In the genomic region with DNA sequence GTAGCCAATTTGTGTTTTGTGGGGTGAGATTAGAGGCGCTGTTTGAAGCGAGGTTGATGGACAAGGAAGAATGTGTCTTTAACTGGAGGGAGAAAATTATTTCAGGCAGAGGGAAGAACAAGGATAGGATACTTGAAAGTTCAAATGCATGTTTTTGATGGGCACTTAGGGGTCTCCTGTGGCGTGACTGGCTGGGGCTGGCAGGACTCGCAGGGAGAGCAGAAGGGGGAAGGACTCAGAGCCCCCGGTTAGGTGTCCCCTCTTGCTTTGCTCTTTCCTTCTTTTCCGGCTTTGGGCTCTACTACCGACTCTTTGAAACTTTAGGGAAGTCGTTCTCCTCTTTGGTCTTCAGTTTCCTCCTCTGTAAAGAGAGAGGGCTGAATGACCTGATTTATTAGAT, we compare ENCODE assay signal across 17 cellular contexts. TPM values are rescaled to one million over a fixed set of nuclear protein-coding genes. Genes with fewer than 3 reads are reported as not detected.
DNase-seq lines count a peak whose midpoint lies in the region; ATAC-seq and TF ChIP-seq lines count a peak whose summit lies in the region.
"Had no signal": no experiment of that assay in that cellular context is flagged by ENCODE, and none has a peak within 500 bp of the region (broad histone marks: within the 10 kb centered on the region; RNA-seq: fewer than 3 reads in every experiment).

No MANE protein-coding gene starts in this region.

- H3K4me3 ChIP-seq in breast epithelium (peak overlapping the region in 1 of 3 donors; percentile 33), H7 (ENCODE audit: insufficient read depth, low read depth, low read length) (no peak overlapping the region)
- H3K4me3 ChIP-seq: GM23338 had no signal

- H3K27ac Mint-ChIP-seq in HFFc6, result peak overlapping the region; percentile 35
- H3K27ac Mint-ChIP-seq in osteocyte (ENCODE audit: unreplicated experiment), result peak overlapping the region; percentile 50
- H3K27ac Mint-ChIP-seq: B cell; CD4-positive, alpha-beta T cell; GM23338; H9 had no signal

- DNase-seq in HFFc6, result no peak
- DNase-seq in breast epithelium (ENCODE audit: low spot score in 2 of 2), result no peak
- no peak for DNase-seq in epithelial cell of prostate (ENCODE audit: low read depth, low spot score)
- DNase-seq in osteocyte (ENCODE audit: extremely low spot score, unreplicated experiment), result no peak
- no peak for DNase-seq in H7
- no peak for DNase-seq in NCI-H524 (lab: John Stamatoyannopoulos, UW)
- DNase-seq in COLO668 (lab: John Stamatoyannopoulos, UW; ENCODE audit: unreplicated experiment), result no peak
- DNase-seq: C1 segment of cervical spinal cord; CD4-positive, alpha-beta T cell; DMS153; DMS79 treated with DMSO at 0.1 percent for 48 hours; EL; H9; IMR-90 had no signal

- H3K27me3 ChIP-seq in breast epithelium (no peaks in the 10 kb centered on the region), H7 (ENCODE audit: control insufficient read depth, insufficient read depth, low read length) (no peaks in the 10 kb centered on the region)

- H3K36me3 Mint-ChIP-seq in HFFc6 (ENCODE audit: low read depth), result peaks cover 81% of the 10 kb centered on the region
- peaks cover 71% of the 10 kb centered on the region for H3K36me3 Mint-ChIP-seq in osteocyte (ENCODE audit: unreplicated experiment)

- H3K9me3 ChIP-seq in breast epithelium, result no peaks in the 10 kb centered on the region

- no peak for TF ChIP-seq POLR2A in breast epithelium (IDR thresholded peaks at IDR 0.05)

- H3K27me3 Mint-ChIP-seq in HFFc6 (ENCODE audit: insufficient read depth) (peaks cover 3% of the 10 kb centered on the region), osteocyte (ENCODE audit: unreplicated experiment) (no peaks in the 10 kb centered on the region)
- H3K27me3 Mint-ChIP-seq: B cell; CD4-positive, alpha-beta T cell had no signal

- peaks cover 0 to 14% of the 10 kb centered on the region in 2 donors for H3K4me1 ChIP-seq in breast epithelium

- H3K4me1 Mint-ChIP-seq in HFFc6 (ENCODE audit: low read depth), result peaks cover 88% of the 10 kb centered on the region
- H3K4me1 Mint-ChIP-seq in osteocyte (ENCODE audit: unreplicated experiment), result peaks cover 54% of the 10 kb centered on the region
- H3K4me1 Mint-ChIP-seq: B cell, GM23338, H9 had no signal

- peak overlapping the region; percentile 85 for H3K27ac ChIP-seq in breast epithelium
- H3K27ac ChIP-seq in epithelial cell of prostate, result peak overlapping the region; percentile 99

- peak overlapping the region; percentile 1; the same call in 1 of the 2 replicates for H3K4me3 Mint-ChIP-seq in HFFc6
- no peak overlapping the region for H3K4me3 Mint-ChIP-seq in osteocyte (ENCODE audit: unreplicated experiment)
- H3K4me3 Mint-ChIP-seq: B cell; CD4-positive, alpha-beta T cell; GM23338; H9 had no signal

- H3K9me3 Mint-ChIP-seq in HFFc6 (no peaks in the 10 kb centered on the region), osteocyte (ENCODE audit: unreplicated experiment) (peaks cover 2% of the 10 kb centered on the region)
- H3K9me3 Mint-ChIP-seq: GM23338, H9 had no signal

- H3K36me3 ChIP-seq in breast epithelium (no peaks in the 10 kb centered on the region), H7 (replicated peaks; ENCODE audit: control insufficient read depth, insufficient read depth, low read length) (no peaks in the 10 kb centered on the region; the same call in 1 of the 2 replicates)

- ATAC-seq in GM21423 (IDR thresholded peaks at IDR 0.05; ENCODE audit: unreplicated experiment), result no peak
- ATAC-seq: GM23338 had no signal

- intact Hi-C loops in breast epithelium (cut with DNase I; ENCODE audit: low total_unique reads), result no loop called here

- TF ChIP-seq CTCF in HFFc6 (IDR thresholded peaks at IDR 0.05) (no peak), breast epithelium (IDR thresholded peaks at IDR 0.05) (no peak), osteocyte (IDR thresholded peaks at IDR 0.05) (no peak)

RNA-seq across cellular contexts. Expression of a gene that starts 12.1 kb away (rescaled TPM):
- total RNA-seq in HFFc6 (2021; fragmentation: NEBNext Ultra II Directional; extraction: Animal tissue kit (Norgen Biotek cat#: 25700)), result 100 to 1,000 TPM in 2 of 6 experiments, 10 to 100 TPM in 4; 69.2 to 154 (median 80.5) TPM
- 100 to 1,000 TPM in 2 of 3 donors, 10 to 100 TPM in 1; 38.1 to 206 (median 103) TPM for total RNA-seq in breast epithelium
- 78.2 and 93.7 TPM in 2 replicates for total RNA-seq in osteocyte
- 4.1 and 7.1 TPM in 2 replicates for total RNA-seq in H7 (2014; rRNA removed; shearing (Covaris generic))
